Comparison of ENCODE assay signal across 8 cellular contexts in the genomic region with DNA sequence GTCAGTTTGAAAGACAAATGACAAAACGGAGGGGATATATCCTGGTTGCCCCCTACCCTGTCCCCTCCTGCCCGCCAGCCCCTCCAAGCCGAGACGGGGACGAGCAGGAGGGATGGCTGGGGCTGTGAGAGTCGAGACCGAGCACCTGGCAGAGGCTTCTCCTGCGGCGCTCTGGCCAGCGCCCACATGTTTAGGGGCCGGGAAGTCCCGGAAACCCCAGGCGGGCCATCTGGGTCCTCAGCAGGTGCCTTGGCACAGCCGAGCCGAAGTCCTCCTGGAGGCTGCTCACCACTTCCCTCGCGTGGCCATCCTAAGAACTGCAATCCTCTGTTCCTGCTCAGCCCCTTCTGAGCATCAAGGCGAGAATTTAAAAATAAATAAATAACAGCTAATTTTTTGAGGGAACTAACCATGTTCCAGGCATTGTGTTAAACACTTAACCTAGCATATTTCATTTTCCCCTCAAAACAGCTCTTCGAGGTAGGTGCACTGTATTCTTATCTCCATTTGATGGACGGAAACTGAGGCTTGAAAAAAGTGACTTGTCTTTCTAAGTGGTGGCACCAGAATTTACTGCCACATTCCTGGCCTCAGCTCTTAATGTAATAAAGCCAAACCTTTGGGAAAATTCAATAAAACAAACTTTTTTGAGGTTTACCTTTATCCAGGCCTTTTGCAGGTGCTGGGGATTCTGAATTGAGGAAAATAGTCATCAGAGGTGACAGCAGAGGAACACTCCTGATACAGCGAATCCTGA. TPM values are rescaled to one million over a fixed set of nuclear protein-coding genes. Genes with fewer than 3 reads are reported as not detected.
DNase-seq lines count a peak whose midpoint lies in the region; ATAC-seq and TF ChIP-seq lines count a peak whose summit lies in the region.

No MANE protein-coding gene starts in this region.

- no peaks in the 10 kb centered on the region for H3K9me3 ChIP-seq in T-helper 17 cell (ENCODE audit: control insufficient read depth, low read length, poor library complexity, severe bottlenecking)

- H3K27ac Mint-ChIP-seq in HFFc6 (no peak overlapping the region), T-helper 17 cell (no peak overlapping the region)

- H3K4me3 Mint-ChIP-seq in HFFc6 (no peak overlapping the region), T-helper 17 cell (peak overlapping the region; percentile 41)

- H3K36me3 Mint-ChIP-seq in HFFc6 (ENCODE audit: low read depth) (no peaks in the 10 kb centered on the region), T-helper 17 cell (ENCODE audit: low read depth) (no peaks in the 10 kb centered on the region)

- H3K27me3 Mint-ChIP-seq in HFFc6 (ENCODE audit: insufficient read depth) (peaks cover 8% of the 10 kb centered on the region), T-helper 17 cell (peaks cover 5% of the 10 kb centered on the region)

- H3K9me3 Mint-ChIP-seq in HFFc6 = no peaks in the 10 kb centered on the region

- DNase-seq in ELR (ENCODE audit: low read depth) (peak; percentile 76), HFFc6 (peak; percentile 32), NCI-H146 (lab: John Stamatoyannopoulos, UW) (peak; percentile 77), T-helper 17 cell (peak; percentile 74 to 78 (median 76)), amniotic epithelial cell (ENCODE audit: low read depth) (peak; percentile 45), left ventricle myocardium superior (peak; percentile 83), retina (peak; percentile 88)

- TF ChIP-seq CTCF in HFFc6 (IDR thresholded peaks at IDR 0.05) = peak; percentile 95

- H3K4me1 Mint-ChIP-seq in HFFc6 (ENCODE audit: low read depth) (peaks cover 8% of the 10 kb centered on the region), T-helper 17 cell (peaks cover 7% of the 10 kb centered on the region)

- intact Hi-C loops in left ventricle myocardium superior (cut with micrococcal nuclease) = loop anchor here (10.0 kb wide), 1 partner anchor 54 kb away; no protein-coding TSS in a partner anchor

- ATAC-seq in T-helper 17 cell (peak; percentile 79), left ventricle myocardium superior (peak; percentile 61), GM21367 (IDR thresholded peaks at IDR 0.05; ENCODE audit: unreplicated experiment) (no peak)

RNA-seq across cellular contexts. Expression of gene RIMS3, which starts 3.5 kb away (rescaled TPM):
- under 1 TPM in 3 of 6 experiments, not detected in 3; 0.05 to 0.14 (median 0.09) TPM for total RNA-seq in HFFc6 (2021; fragmentation: NEBNext Ultra II Directional; extraction: Animal tissue kit (Norgen Biotek cat#: 25700))
- 1 to 10 TPM; 1.7 to 2.1 TPM for total RNA-seq in T-helper 17 cell
- 0.92 TPM for total RNA-seq in left ventricle myocardium superior

RNA-seq across cellular contexts. Expression of gene NFYC, which starts 22.6 kb away (rescaled TPM):
- total RNA-seq in HFFc6 (2021; fragmentation: NEBNext Ultra II Directional; extraction: Animal tissue kit (Norgen Biotek cat#: 25700)) = 10 to 100 TPM; 31.0 to 48.1 (median 43.8) TPM
- total RNA-seq in T-helper 17 cell (10 to 100 TPM; 42.3 to 45.7 TPM), left ventricle myocardium superior (78.6 TPM)

Comparison
In these comparisons a context has a peak if more than half of its experiments do, and no peak if none do; other contexts are left out.
1. DNase-seq: peak in every context shown above with its lines; median percentile 88 in retina; 83 in left ventricle myocardium superior; 77 in NCI-H146; 76 in ELR; 76 in T-helper 17 cell; 45 in amniotic epithelial cell; 32 in HFFc6.